ENCODE assay signal across 1 cellular context in genomic region chr18:3885209-3885792, GRCh38.
TF ChIP-seq lines count a peak whose summit lies in the region.

No MANE protein-coding gene starts in this region.

TF ChIP-seq in H1, 55 proteins besides CTCF, POLR2A, EP300 and RAD21:
- TF ChIP-seq YY1 (IDR thresholded peaks at IDR 0.05; ENCODE audit: low read depth, low read length) (no peak), SAP30 (IDR thresholded peaks at IDR 0.05; ENCODE audit: insufficient read depth, insufficient replicate concordance, low read length) (no peak), HDAC6 (IDR thresholded peaks at IDR 0.05; ENCODE audit: low read depth, low read length) (no peak), POLR2AphosphoS5 (IDR thresholded peaks at IDR 0.05; ENCODE audit: low read depth, low read length) (no peak), BCL11A (IDR thresholded peaks at IDR 0.05; ENCODE audit: low read depth in 2 of 2, low read length in 2 of 2) (no peak), ATF3 (IDR thresholded peaks at IDR 0.05; ENCODE audit: insufficient read depth, low read depth, low read length) (no peak), ZNF274 (IDR thresholded peaks at IDR 0.05; ENCODE audit: borderline replicate concordance, extremely low read depth, low read length) (no peak), CBX5 (IDR thresholded peaks at IDR 0.05; ENCODE audit: low read depth, low read length) (no peak), ATF2 (IDR thresholded peaks at IDR 0.05; ENCODE audit: low read length) (no peak), TAF1 (IDR thresholded peaks at IDR 0.05; ENCODE audit: low read depth, low read length) (no peak), CREB1 (IDR thresholded peaks at IDR 0.05) (no peak), RFX5 (IDR thresholded peaks at IDR 0.05; ENCODE audit: borderline replicate concordance, low read depth, low read length) (no peak)
